ENCODE assay signal across 17 cellular contexts in genomic region chr6:79494841-79495240, GRCh38. TPM values are rescaled to one million over a fixed set of nuclear protein-coding genes. Genes with fewer than 3 reads are reported as not detected.
DNase-seq lines count a peak whose midpoint lies in the region; ATAC-seq and TF ChIP-seq lines count a peak whose summit lies in the region.
"Had no signal": no experiment of that assay in that cellular context is flagged by ENCODE, and none has a peak within 500 bp of the region (broad histone marks: within the 10 kb centered on the region; RNA-seq: fewer than 3 reads in every experiment).

No MANE protein-coding gene starts in this region.

- DNase-seq in NCI-H2227 (lab: John Stamatoyannopoulos, UW; ENCODE audit: unreplicated experiment) = peak; percentile 7
- no peak for DNase-seq in NCI-H2227 treated with DMSO at 0.1 percent for 48 hours (lab: John Stamatoyannopoulos, UW)
- peak; percentile 11 for DNase-seq in choroid plexus epithelial cell (ENCODE audit: low read depth)
- DNase-seq in iPS-NIHi11 (ENCODE audit: low spot score) = peak; percentile 13
- no peak for DNase-seq in left colon
- DNase-seq in ureter (ENCODE audit: low spot score) = no peak
- DNase-seq in NAMALWA (ENCODE audit: low spot score) = no peak
- DNase-seq in inferior parietal cortex (ENCODE audit: extremely low spot score) = no peak
- DNase-seq: 8988T, DMS153, NCI-H1048, NCI-H146, NCI-H2081 treated with DMSO at 0.1 percent for 48 hours, NCI-H774 had no signal

- no peak for ATAC-seq in left colon
- ATAC-seq: Panc1, Right ventricle myocardium inferior had no signal

- no peak overlapping the region for H3K4me3 ChIP-seq in choroid plexus epithelial cell (ENCODE audit: low read depth, low read length)
- H3K4me3 ChIP-seq: BLaER1 treated with 17β-estradiol and CSF1 and Interleukin-3, amounts not matched to agents 10 nM and 100 nM had no signal

- intact Hi-C loops in left colon (cut with DNase I, micrococcal nuclease) = no loop called here

- TF ChIP-seq CTCF in choroid plexus epithelial cell (conservative IDR thresholded peaks at IDR 0.05; ENCODE audit: low read depth, low read length) = no peak

RNA-seq across cellular contexts. Expression of gene LCA5, which starts 42.4 kb away (rescaled TPM):
- total RNA-seq in left colon = 1 to 10 TPM in 1 of 2 donors, under 1 TPM in 1; 0.40 to 1.3 TPM
- total RNA-seq in ureter = 5.8 TPM

Comparison
In these comparisons a context has a peak if more than half of its experiments do, and no peak if none do; other contexts are left out.
1. DNase-seq: peak in NCI-H2227 (single experiment), choroid plexus epithelial cell (single experiment) and iPS-NIHi11 (single experiment); none in NCI-H2227 treated with DMSO at 0.1 percent for 48 hours (single experiment), left colon (0 of 2), ureter (single experiment), NAMALWA (single experiment) and inferior parietal cortex (single experiment).